In the genomic region with DNA sequence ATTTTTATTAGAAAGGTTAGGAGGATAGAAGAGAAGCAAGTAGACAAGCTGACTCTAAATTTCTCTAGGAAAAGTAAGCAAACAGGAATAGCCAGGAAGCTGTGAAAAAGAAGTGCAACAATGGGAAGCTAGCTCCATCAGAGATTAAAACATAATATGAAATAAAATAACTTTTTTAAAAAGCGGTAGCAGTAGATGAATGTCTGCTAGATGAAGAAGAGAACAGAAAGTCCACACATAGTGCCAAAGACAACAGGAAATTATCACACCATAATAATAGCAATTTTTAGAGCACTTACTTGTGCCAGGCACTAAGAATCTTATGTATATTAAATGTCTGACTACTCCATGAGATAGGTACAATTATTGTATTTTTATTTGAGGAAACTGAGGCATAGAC, we compare ENCODE assay signal across 22 cellular contexts. TPM values are rescaled to one million over a fixed set of nuclear protein-coding genes. Genes with fewer than 3 reads are reported as not detected.
DNase-seq lines count a peak whose midpoint lies in the region; ATAC-seq, FAIRE-seq and TF ChIP-seq lines count a peak whose summit lies in the region.
"Had no signal": no experiment of that assay in that cellular context is flagged by ENCODE, and none has a peak within 500 bp of the region (broad histone marks: within the 10 kb centered on the region; RNA-seq: fewer than 3 reads in every experiment).

No MANE protein-coding gene starts in this region.

- no TSS peak for BruUV-seq in HepG2 (replicated peaks; lab: Mats Ljungman, UMichigan)

- ATAC-seq in T-helper 17 cell (no peak), GM18867 (IDR thresholded peaks at IDR 0.05; ENCODE audit: unreplicated experiment) (no peak), GM21619 (IDR thresholded peaks at IDR 0.05; ENCODE audit: unreplicated experiment) (no peak), HepG2 (no peak)

- no peak for TF ChIP-seq CTCF in chondrocyte (IDR thresholded peaks at IDR 0.05)
- no peak for TF ChIP-seq CTCF in HepG2 (CRISPR knock-in tag; IDR thresholded peaks at IDR 0.05)

- no peak overlapping the region for H3K27ac ChIP-seq in HepG2 (ENCODE audit: extremely low read length, insufficient read depth, low read length)
- H3K27ac ChIP-seq in CD4-positive, alpha-beta memory T cell (ENCODE audit: low read depth, low read length), result no peak overlapping the region
- H3K27ac ChIP-seq: C4-2B, SJSA1 had no signal

- peaks cover 2% of the 10 kb centered on the region for H3K9me3 Mint-ChIP-seq in chondrocyte (ENCODE audit: low read depth)
- H3K9me3 Mint-ChIP-seq in CD4-positive, alpha-beta memory T cell, result peaks cover 0 to 24% (median 16%) of the 10 kb centered on the region in 8 donors

- no peak overlapping the region for H3K9ac ChIP-seq in HepG2 (ENCODE audit: insufficient read depth, low read depth, low read length)

- no peak overlapping the region for H3K4me3 Mint-ChIP-seq in T-helper 17 cell
- no peak overlapping the region for H3K4me3 Mint-ChIP-seq in chondrocyte (ENCODE audit: unreplicated experiment)
- no peak overlapping the region for H3K4me3 Mint-ChIP-seq in CD4-positive, alpha-beta memory T cell
- H3K4me3 Mint-ChIP-seq: B cell, GM23338, H9 had no signal

- H3K4me1 Mint-ChIP-seq in T-helper 17 cell (peaks cover 22% of the 10 kb centered on the region), chondrocyte (ENCODE audit: low read depth) (peaks cover 26% of the 10 kb centered on the region)
- peaks cover 22 to 40% (median 26%) of the 10 kb centered on the region in 4 donors for H3K4me1 Mint-ChIP-seq in CD4-positive, alpha-beta memory T cell

- H3K36me3 ChIP-seq in HepG2 (replicated peaks in 1 of 2; ENCODE audit: control insufficient read depth in 1 of 2, insufficient read depth in 2 of 2, low read length in 2 of 2), result no peaks in the 10 kb centered on the region
- no peaks in the 10 kb centered on the region for H3K36me3 ChIP-seq in CD4-positive, alpha-beta memory T cell (ENCODE audit: insufficient read depth, low read length)
- H3K36me3 ChIP-seq: MG63, SJSA1 had no signal

- no peak for DNase-seq in T-helper 17 cell
- DNase-seq in chondrocyte (ENCODE audit: low spot score), result no peak
- peak; percentile 14 to 37 for DNase-seq in lung microvascular endothelial cell (ENCODE audit: low read depth in 2 of 2)
- DNase-seq in HepG2 (ENCODE audit: low spot score), result no peak
- no peak for DNase-seq in CD4-positive, alpha-beta memory T cell
- DNase-seq: DMS153, KG1, NCI-H1417, NCI-H1694, NCI-H2029 treated with DMSO at 0.1 percent for 48 hours, NCI-H446 treated with DMSO at 0.1 percent for 48 hours, NCI-H526 treated with DMSO at 0.1 percent for 48 hours, Right ventricle myocardium superior, RPMI8226 had no signal

- 96% methylated on average over 1 of the region's 1 CpG for WGBS in HepG2 (ENCODE audit: low lambda C conversion rate)

- POLR2A ChIA-PET in HepG2 (lab: Yijun Ruan, JAX), result no interaction called here
- POLR2A ChIA-PET in CD4-positive, alpha-beta memory T cell (lab: Charles Lee; ENCODE audit: partially characterized antibody), result no interaction called here

- H3K27ac Mint-ChIP-seq in T-helper 17 cell, result peak overlapping the region; percentile 54
- peak overlapping the region; percentile 67 for H3K27ac Mint-ChIP-seq in chondrocyte (ENCODE audit: unreplicated experiment)
- peak overlapping the region in 3 of 7 donors; percentile 37 to 43 (median 43) for H3K27ac Mint-ChIP-seq in CD4-positive, alpha-beta memory T cell
- H3K27ac Mint-ChIP-seq: B cell, GM23338, H9 had no signal

- no peaks in the 10 kb centered on the region for H3K4me1 ChIP-seq in HepG2 (ENCODE audit: insufficient read depth, low read length)
- no peaks in the 10 kb centered on the region for H3K4me1 ChIP-seq in CD4-positive, alpha-beta memory T cell (ENCODE audit: insufficient read depth, low read length)
- H3K4me1 ChIP-seq: SJSA1 had no signal

- no peak for TF ChIP-seq POLR2A in HepG2 (IDR thresholded peaks at IDR 0.05; ENCODE audit: insufficient read depth in 1 of 2, low read depth in 2 of 2, low read length in 2 of 2)

- H3K36me3 Mint-ChIP-seq in T-helper 17 cell (ENCODE audit: low read depth) (peaks cover 7% of the 10 kb centered on the region), chondrocyte (ENCODE audit: low read depth) (no peaks in the 10 kb centered on the region)
- H3K36me3 Mint-ChIP-seq in CD4-positive, alpha-beta memory T cell, result peaks cover 24 to 28% of the 10 kb centered on the region in 2 donors

- TF ChIP-seq EP300 in HepG2 (IDR thresholded peaks at IDR 0.05; ENCODE audit: low read depth in 2 of 2, low read length in 2 of 2) (no peak), HepG2 (CRISPR knock-in tag; IDR thresholded peaks at IDR 0.05; ENCODE audit: borderline replicate concordance) (no peak)

- CTCF ChIA-PET in HepG2 (lab: Yijun Ruan, JAX; ENCODE audit: low intra/inter-chr PET ratio, low total read pairs), result no interaction called here
- CTCF ChIA-PET in CD4-positive, alpha-beta memory T cell (lab: Charles Lee; ENCODE audit: partially characterized antibody), result interaction anchor here (0.8 to 3.0 kb wide), 10 partner anchors 10 to 94 kb away, joined by 3 to 14 read pairs (median 4); no protein-coding TSS in a partner anchor

- no peaks in the 10 kb centered on the region for H3K27me3 ChIP-seq in HepG2 (ENCODE audit: control insufficient read depth in 1 of 2, insufficient read depth in 2 of 2, low read length in 2 of 2)
- no peaks in the 10 kb centered on the region for H3K27me3 ChIP-seq in CD4-positive, alpha-beta memory T cell (ENCODE audit: insufficient read depth, low read length)
- H3K27me3 ChIP-seq: MG63, SJSA1 had no signal

- no peak overlapping the region for H3K4me2 ChIP-seq in HepG2 (ENCODE audit: low read depth, low read length)
- H3K4me2 ChIP-seq: GM23338 had no signal

- in situ Hi-C loops in HepG2 (cut with HindIII; ENCODE audit: extremely low pct_ligation_motif_present, low pct_unique_long_range_greater_than_20kb), result no loop called here

- H2AFZ ChIP-seq in HepG2 (ENCODE audit: low read length), result no peak overlapping the region
- H2AFZ ChIP-seq: GM23338 had no signal

- no peak overlapping the region for H3K4me3 ChIP-seq in HepG2 (replicated peaks in 1 of 3; ENCODE audit: insufficient read depth in 1 of 3, low read depth in 2 of 3, low read length in 3 of 3)
- no peak overlapping the region for H3K4me3 ChIP-seq in CD4-positive, alpha-beta memory T cell (ENCODE audit: low read length in 2 of 2)
- H3K4me3 ChIP-seq: GM23338, MG63, SJSA1 had no signal

- peaks cover 7% of the 10 kb centered on the region; the same call in 1 of the 2 replicates for H4K20me1 ChIP-seq in HepG2 (ENCODE audit: insufficient read depth, low read length)

- FAIRE-seq in HepG2 (lab: Jason Lieb, UNC), result no peak

- H3K9me3 ChIP-seq in T-helper 17 cell (ENCODE audit: control insufficient read depth, low read length, poor library complexity, severe bottlenecking) (no peaks in the 10 kb centered on the region), HepG2 (ENCODE audit: low read length) (peaks cover 18% of the 10 kb centered on the region)
- peaks cover 0 to 2% of the 10 kb centered on the region in 2 donors for H3K9me3 ChIP-seq in CD4-positive, alpha-beta memory T cell (ENCODE audit: control insufficient read depth in 1 of 2, low read length in 2 of 2)
- H3K9me3 ChIP-seq: MG63, SJSA1 had no signal

- TF ChIP-seq RAD21 in HepG2 (CRISPR knock-in tag; IDR thresholded peaks at IDR 0.05), result no peak

- peaks cover 17% of the 10 kb centered on the region for H3K79me2 ChIP-seq in HepG2 (ENCODE audit: insufficient read depth, low read length)

- H3K27me3 Mint-ChIP-seq in T-helper 17 cell (no peaks in the 10 kb centered on the region), chondrocyte (ENCODE audit: low read depth) (no peaks in the 10 kb centered on the region)
- H3K27me3 Mint-ChIP-seq in CD4-positive, alpha-beta memory T cell, result no peaks in the 10 kb centered on the region
- H3K27me3 Mint-ChIP-seq: B cell had no signal

- intact Hi-C loops in HepG2 (cut with micrococcal nuclease; ENCODE audit: unreplicated experiment), result no loop called here
- intact Hi-C loops in CD4-positive, alpha-beta memory T cell (cut with micrococcal nuclease), result loop anchor here (5.0 kb wide), 1 partner anchor 51 kb away; no protein-coding TSS in a partner anchor

TF ChIP-seq in HepG2, 621 proteins besides CTCF, POLR2A, EP300 and RAD21 (continues in another document):
- TF ChIP-seq POLR2G (IDR thresholded peaks at IDR 0.05; ENCODE audit: low read depth, low read length) (no peak), HES4 (CRISPR knock-in tag; IDR thresholded peaks at IDR 0.05; ENCODE audit: borderline replicate concordance) (no peak)

RNA-seq across cellular contexts. Expression of gene LRBA, which starts 53.5 kb away (rescaled TPM):
- total RNA-seq in T-helper 17 cell, result 10 to 100 TPM; 76.3 to 86.9 TPM
- 19.7 to 41.9 TPM (median 25.1 TPM) in 3 replicates for total RNA-seq in chondrocyte
- 31.0 and 37.9 TPM in 2 replicates for total RNA-seq in lung microvascular endothelial cell
- total RNA-seq in HepG2 (2016; rRNA removed; fragmentation: Illumina TruSeq; extraction: Trizol), result 37.2 and 67.1 TPM in 2 replicates
- 13.5 and 14.5 TPM in 2 replicates for total RNA-seq in HepG2 (2016; cell fraction: cytosol; rRNA removed; fragmentation: Illumina TruSeq; extraction: Trizol; ENCODE audit: low read depth)
- total RNA-seq in HepG2 (2016; cell fraction: insoluble cytoplasmic fraction; rRNA removed; fragmentation: Illumina TruSeq; extraction: Trizol), result 36.8 and 61.9 TPM in 2 replicates
- total RNA-seq in HepG2 (2016; cell fraction: membrane; rRNA removed; fragmentation: Illumina TruSeq; extraction: Trizol), result 13.6 and 15.8 TPM in 2 replicates
- 75.4 and 80.4 TPM in 2 replicates for total RNA-seq in HepG2 (2016; cell fraction: nucleus; rRNA removed; fragmentation: Illumina TruSeq; extraction: Trizol)
- 18.5 and 21.0 TPM in 2 replicates for polyA plus RNA-seq in HepG2 (2011; rRNA removed)
- polyA plus RNA-seq in HepG2 (2011; cell fraction: cytosol; rRNA removed), result 20.5 and 24.1 TPM in 2 replicates
- polyA plus RNA-seq in HepG2 (2011; cell fraction: nucleus; rRNA removed), result 14.7 and 16.7 TPM in 2 replicates
- polyA plus RNA-seq in HepG2 (2012), result 22.3 and 23.6 TPM in 2 replicates
- polyA plus RNA-seq in HepG2 (2016; cell fraction: cytosol; fragmentation: Illumina TruSeq; extraction: Trizol; ENCODE audit: low read depth), result 0.95 and 1.0 TPM in 2 replicates
- polyA plus RNA-seq in HepG2 (2016; cell fraction: insoluble cytoplasmic fraction; fragmentation: Illumina TruSeq; extraction: Trizol; ENCODE audit: low read depth), result 38.5 and 39.8 TPM in 2 replicates
- polyA plus RNA-seq in HepG2 (2016; cell fraction: membrane; fragmentation: Illumina TruSeq; extraction: Trizol; ENCODE audit: low read depth), result 3.2 and 4.8 TPM in 2 replicates
- polyA plus RNA-seq in HepG2 (2016; cell fraction: nucleus; fragmentation: Illumina TruSeq; extraction: Trizol; ENCODE audit: insufficient read depth, low read depth), result 21.6 and 21.9 TPM in 2 replicates
- polyA minus RNA-seq in HepG2 (2011; rRNA and poly(A)+ RNA removed; ENCODE audit: low replicate concordance), result 85.2 TPM in 2 replicates
- polyA minus RNA-seq in HepG2 (2011; cell fraction: cytosol; rRNA and poly(A)+ RNA removed), result 45.2 and 56.0 TPM in 2 replicates
- 224 and 240 TPM in 2 replicates for polyA minus RNA-seq in HepG2 (2011; cell fraction: nucleus; rRNA and poly(A)+ RNA removed)
- 10 to 100 TPM; 63.6 to 64.5 TPM for total RNA-seq in CD4-positive, alpha-beta memory T cell
- 10 to 100 TPM; 17.1 to 27.1 TPM for polyA plus RNA-seq in CD4-positive, alpha-beta memory T cell

Comparison
In these comparisons a context has a peak if more than half of its experiments do, and no peak if none do; other contexts are left out.
1. DNase-seq: peak in lung microvascular endothelial cell (2 of 2); none in T-helper 17 cell (0 of 3), chondrocyte (single experiment), HepG2 (single experiment) and CD4-positive, alpha-beta memory T cell (0 of 5).